1 cellular context compared by ENCODE assay signal in the genomic region with DNA sequence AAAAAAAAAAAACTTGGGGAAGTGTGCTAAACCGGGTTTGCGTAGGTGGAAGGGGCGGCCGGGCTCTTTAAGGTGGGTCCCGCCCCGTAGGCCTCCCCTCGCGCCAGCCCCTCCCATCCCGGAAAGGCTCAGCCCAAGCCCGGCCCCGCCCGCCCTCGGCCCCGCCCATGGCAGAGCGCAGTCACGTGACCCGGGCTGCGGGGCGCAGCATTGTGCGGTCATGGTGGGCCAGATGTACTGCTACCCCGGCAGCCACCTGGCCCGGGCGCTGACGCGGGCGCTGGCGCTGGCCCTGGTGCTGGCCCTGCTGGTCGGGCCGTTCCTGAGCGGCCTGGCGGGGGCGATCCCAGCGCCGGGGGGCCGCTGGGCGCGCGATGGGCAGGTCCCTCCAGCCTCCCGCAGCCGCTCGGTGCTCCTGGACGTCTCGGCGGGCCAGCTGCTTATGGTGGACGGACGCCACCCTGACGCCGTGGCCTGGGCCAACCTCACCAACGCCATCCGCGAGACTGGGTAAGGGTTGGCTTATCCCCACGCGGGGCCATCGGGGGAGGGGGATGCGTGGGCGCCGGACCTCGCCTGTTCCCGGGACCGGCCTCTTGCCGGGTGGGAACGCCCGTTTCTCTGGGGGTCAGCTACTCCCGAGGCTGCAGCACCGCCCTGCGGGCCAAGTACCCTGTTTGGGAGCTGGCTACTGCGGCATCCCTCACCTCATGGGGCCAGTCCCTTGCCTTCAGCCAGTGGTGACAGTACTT.
TF ChIP-seq lines count a peak whose summit lies in the region.

Gene PLBD2 (plus strand): TSS at position 207 of the 752 bp plus-strand sequence. CDS start 14 bp downstream, at position 221.

TF ChIP-seq in K562, 482 proteins besides CTCF, POLR2A, EP300 and RAD21 (continued from another document and continues in another):
- TF ChIP-seq, protein P1, sequence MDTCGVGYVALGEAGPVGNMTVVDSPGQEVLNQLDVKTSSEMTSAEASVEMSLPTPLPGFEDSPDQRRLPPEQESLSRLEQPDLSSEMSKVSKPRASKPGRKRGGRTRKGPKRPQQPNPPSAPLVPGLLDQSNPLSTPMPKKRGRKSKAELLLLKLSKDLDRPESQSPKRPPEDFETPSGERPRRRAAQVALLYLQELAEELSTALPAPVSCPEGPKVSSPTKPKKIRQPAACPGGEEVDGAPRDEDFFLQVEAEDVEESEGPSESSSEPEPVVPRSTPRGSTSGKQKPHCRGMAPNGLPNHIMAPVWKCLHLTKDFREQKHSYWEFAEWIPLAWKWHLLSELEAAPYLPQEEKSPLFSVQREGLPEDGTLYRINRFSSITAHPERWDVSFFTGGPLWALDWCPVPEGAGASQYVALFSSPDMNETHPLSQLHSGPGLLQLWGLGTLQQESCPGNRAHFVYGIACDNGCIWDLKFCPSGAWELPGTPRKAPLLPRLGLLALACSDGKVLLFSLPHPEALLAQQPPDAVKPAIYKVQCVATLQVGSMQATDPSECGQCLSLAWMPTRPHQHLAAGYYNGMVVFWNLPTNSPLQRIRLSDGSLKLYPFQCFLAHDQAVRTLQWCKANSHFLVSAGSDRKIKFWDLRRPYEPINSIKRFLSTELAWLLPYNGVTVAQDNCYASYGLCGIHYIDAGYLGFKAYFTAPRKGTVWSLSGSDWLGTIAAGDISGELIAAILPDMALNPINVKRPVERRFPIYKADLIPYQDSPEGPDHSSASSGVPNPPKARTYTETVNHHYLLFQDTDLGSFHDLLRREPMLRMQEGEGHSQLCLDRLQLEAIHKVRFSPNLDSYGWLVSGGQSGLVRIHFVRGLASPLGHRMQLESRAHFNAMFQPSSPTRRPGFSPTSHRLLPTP (IDR thresholded peaks at IDR 0.05; ENCODE audit: borderline replicate concordance, extremely low read depth, insufficient read length), result no peak
- TF ChIP-seq ZNF436 (CRISPR knock-in tag; IDR thresholded peaks at IDR 0.05) (no peak), ARNT (IDR thresholded peaks at IDR 0.05) (no peak), ZBTB33 (CRISPR knock-in tag; IDR thresholded peaks at IDR 0.05) (0 out of 2 replicates have a peak, but pooled peaks have one; percentile 15), EP400 (IDR thresholded peaks at IDR 0.05) (no peak), TEAD1 (CRISPR knock-in tag; IDR thresholded peaks at IDR 0.05) (no peak), ZNF76 (CRISPR knock-in tag; IDR thresholded peaks at IDR 0.05; ENCODE audit: borderline replicate concordance) (no peak), ZKSCAN3 (CRISPR knock-in tag; IDR thresholded peaks at IDR 0.05) (no peak), HBP1 (CRISPR knock-in tag; IDR thresholded peaks at IDR 0.05) (no peak), SOX6 (IDR thresholded peaks at IDR 0.05) (no peak), ZNF511 (CRISPR knock-in tag; IDR thresholded peaks at IDR 0.05) (0 out of 2 replicates have a peak, but pooled peaks have one; percentile 41), CBX8 (IDR thresholded peaks at IDR 0.05; ENCODE audit: borderline replicate concordance, extremely low read depth, low read depth, low read length, poor library complexity, severe bottlenecking) (no peak), RFX5 (IDR thresholded peaks at IDR 0.05; ENCODE audit: low read depth, low read length) (no peak), ZZZ3 (IDR thresholded peaks at IDR 0.05) (no peak), ZNF175 (CRISPR knock-in tag; IDR thresholded peaks at IDR 0.05; ENCODE audit: low read depth) (no peak), DEAF1 (CRISPR knock-in tag; IDR thresholded peaks at IDR 0.05) (no peak), ZNF445 (CRISPR knock-in tag; IDR thresholded peaks at IDR 0.05; ENCODE audit: low read depth) (no peak), ZNF785 (CRISPR knock-in tag; IDR thresholded peaks at IDR 0.05) (no peak), CREM (IDR thresholded peaks at IDR 0.05; ENCODE audit: low read depth) (peak; percentile 88), NONO (IDR thresholded peaks at IDR 0.05; ENCODE audit: low read depth in 2 of 2, low read length in 1 of 2) (peak; percentile 86 to 89; a peak in 3 of 4 replicates), ZEB2 (IDR thresholded peaks at IDR 0.05) (no peak), HNRNPK (IDR thresholded peaks at IDR 0.05; ENCODE audit: low read depth, low read length, poor library complexity, severe bottlenecking) (no peak), KLF6 (CRISPR knock-in tag; IDR thresholded peaks at IDR 0.05; ENCODE audit: borderline replicate concordance) (no peak), FOXP1 (CRISPR knock-in tag; IDR thresholded peaks at IDR 0.05) (peak; percentile 61; the same call in 1 of the 2 replicates), ZNF609 (CRISPR knock-in tag; IDR thresholded peaks at IDR 0.05; ENCODE audit: borderline replicate concordance) (no peak), MEF2A (IDR thresholded peaks at IDR 0.05; ENCODE audit: control insufficient read depth, low read depth, low read length) (no peak), SRSF1 (IDR thresholded peaks at IDR 0.05; ENCODE audit: low read depth, low read length) (no peak), MIER1 (IDR thresholded peaks at IDR 0.05; ENCODE audit: low read depth) (no peak), ARID2 (IDR thresholded peaks at IDR 0.05) (no peak), TGIF2 (CRISPR knock-in tag; IDR thresholded peaks at IDR 0.05) (no peak), YY1 (IDR thresholded peaks at IDR 0.05; ENCODE audit: borderline replicate concordance in 1 of 3, control insufficient read depth in 1 of 3, extremely low read depth in 1 of 3, insufficient read depth in 3 of 3, insufficient read length in 1 of 3, insufficient replicate concordance in 2 of 3, low read depth in 1 of 3, low read length in 2 of 3) (peak in 2 of 3 experiments; percentile 33 to 52), ZNF75A (CRISPR knock-in tag; IDR thresholded peaks at IDR 0.05) (no peak), BRD9 (IDR thresholded peaks at IDR 0.05; ENCODE audit: low read depth, partially characterized antibody) (no peak), BRCA1 (IDR thresholded peaks at IDR 0.05) (no peak), BRCA1 (CRISPR knock-in tag; IDR thresholded peaks at IDR 0.05) (no peak; the same call in 1 of the 2 replicates), NFIC (IDR thresholded peaks at IDR 0.05) (no peak), TAF7 (tag; IDR thresholded peaks at IDR 0.05) (no peak)
- TF ChIP-seq, protein P2, sequence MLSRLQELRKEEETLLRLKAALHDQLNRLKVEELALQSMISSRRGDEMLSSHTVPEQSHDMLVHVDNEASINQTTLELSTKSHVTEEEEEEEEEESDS (CRISPR knock-in tag; IDR thresholded peaks at IDR 0.05), result no peak
- TF ChIP-seq, protein P3, sequence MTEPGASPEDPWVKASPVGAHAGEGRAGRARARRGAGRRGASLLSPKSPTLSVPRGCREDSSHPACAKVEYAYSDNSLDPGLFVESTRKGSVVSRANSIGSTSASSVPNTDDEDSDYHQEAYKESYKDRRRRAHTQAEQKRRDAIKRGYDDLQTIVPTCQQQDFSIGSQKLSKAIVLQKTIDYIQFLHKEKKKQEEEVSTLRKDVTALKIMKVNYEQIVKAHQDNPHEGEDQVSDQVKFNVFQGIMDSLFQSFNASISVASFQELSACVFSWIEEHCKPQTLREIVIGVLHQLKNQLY (CRISPR knock-in tag; conservative IDR thresholded peaks at IDR 0.05), result no peak; a peak in 1 of 4 replicates
- TF ChIP-seq, protein P4, sequence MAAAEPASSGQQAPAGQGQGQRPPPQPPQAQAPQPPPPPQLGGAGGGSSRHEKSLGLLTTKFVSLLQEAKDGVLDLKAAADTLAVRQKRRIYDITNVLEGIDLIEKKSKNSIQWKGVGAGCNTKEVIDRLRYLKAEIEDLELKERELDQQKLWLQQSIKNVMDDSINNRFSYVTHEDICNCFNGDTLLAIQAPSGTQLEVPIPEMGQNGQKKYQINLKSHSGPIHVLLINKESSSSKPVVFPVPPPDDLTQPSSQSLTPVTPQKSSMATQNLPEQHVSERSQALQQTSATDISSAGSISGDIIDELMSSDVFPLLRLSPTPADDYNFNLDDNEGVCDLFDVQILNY (CRISPR knock-in tag; IDR thresholded peaks at IDR 0.05), result no peak
- TF ChIP-seq, protein P5, sequence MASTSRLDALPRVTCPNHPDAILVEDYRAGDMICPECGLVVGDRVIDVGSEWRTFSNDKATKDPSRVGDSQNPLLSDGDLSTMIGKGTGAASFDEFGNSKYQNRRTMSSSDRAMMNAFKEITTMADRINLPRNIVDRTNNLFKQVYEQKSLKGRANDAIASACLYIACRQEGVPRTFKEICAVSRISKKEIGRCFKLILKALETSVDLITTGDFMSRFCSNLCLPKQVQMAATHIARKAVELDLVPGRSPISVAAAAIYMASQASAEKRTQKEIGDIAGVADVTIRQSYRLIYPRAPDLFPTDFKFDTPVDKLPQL (IDR thresholded peaks at IDR 0.05; ENCODE audit: extremely low read depth, insufficient read length), result no peak
- TF ChIP-seq, protein P6, sequence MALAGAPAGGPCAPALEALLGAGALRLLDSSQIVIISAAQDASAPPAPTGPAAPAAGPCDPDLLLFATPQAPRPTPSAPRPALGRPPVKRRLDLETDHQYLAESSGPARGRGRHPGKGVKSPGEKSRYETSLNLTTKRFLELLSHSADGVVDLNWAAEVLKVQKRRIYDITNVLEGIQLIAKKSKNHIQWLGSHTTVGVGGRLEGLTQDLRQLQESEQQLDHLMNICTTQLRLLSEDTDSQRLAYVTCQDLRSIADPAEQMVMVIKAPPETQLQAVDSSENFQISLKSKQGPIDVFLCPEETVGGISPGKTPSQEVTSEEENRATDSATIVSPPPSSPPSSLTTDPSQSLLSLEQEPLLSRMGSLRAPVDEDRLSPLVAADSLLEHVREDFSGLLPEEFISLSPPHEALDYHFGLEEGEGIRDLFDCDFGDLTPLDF (CRISPR knock-in tag; IDR thresholded peaks at IDR 0.05), result peak; percentile 66; the same call in 1 of the 2 replicates
